ENCODE assay signal across 1 cellular context in the genomic region with DNA sequence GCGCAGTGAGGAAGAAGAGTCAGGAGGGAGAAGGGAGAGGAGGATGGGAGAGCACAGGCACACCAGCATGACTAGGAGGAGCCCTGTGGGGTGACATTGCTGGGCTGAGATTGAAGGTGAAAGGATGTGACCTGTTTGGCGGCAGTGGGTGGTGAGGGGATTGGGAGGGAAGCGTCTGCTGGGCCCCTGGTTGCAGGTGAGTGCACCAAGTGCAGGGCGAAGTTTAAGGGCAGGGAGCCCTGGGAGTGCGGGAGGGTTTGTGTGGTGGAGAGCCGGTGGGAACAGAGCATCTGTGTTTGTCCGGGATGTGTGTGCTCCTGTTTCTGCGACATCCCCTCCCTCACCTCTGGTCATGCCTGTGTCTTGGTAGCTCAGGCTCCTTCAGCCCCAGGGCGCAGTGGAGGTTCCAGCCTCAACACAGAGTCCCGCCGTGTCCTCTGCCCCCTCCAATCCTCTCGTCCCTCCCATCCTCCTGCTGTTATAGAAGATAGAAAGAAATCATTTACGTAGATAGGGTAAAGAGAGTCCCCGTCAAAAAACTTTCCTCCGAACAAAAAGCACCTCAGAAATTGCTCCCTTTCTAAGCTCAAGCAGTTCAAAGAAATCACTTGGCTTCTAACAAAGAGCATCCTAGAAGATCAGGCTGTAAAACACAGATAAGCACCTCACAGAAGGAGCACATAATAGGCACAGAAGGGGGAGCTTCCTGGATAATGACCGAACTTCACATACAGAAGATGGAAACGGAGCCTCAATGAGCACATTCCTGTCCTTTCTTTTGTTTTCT.
TF ChIP-seq lines count a peak whose summit lies in the region.

No MANE protein-coding gene starts in this region.

TF ChIP-seq in A549, 52 proteins besides CTCF, POLR2A, EP300 and RAD21 (continued from another document):
- TF ChIP-seq HOXA7 (CRISPR knock-in tag; IDR thresholded peaks at IDR 0.05) (no peak), ZNF302 (CRISPR knock-in tag; IDR thresholded peaks at IDR 0.05) (no peak), SREBF2 (IDR thresholded peaks at IDR 0.05) (no peak), RCOR1 (IDR thresholded peaks at IDR 0.05; ENCODE audit: low read depth, low read length) (no peak), KDM5A (IDR thresholded peaks at IDR 0.05) (no peak), HOXB5 (CRISPR knock-in tag; IDR thresholded peaks at IDR 0.05) (no peak), RFX5 (IDR thresholded peaks at IDR 0.05) (no peak)
TF ChIP-seq in A549: peak in this region for 0.
